20 cellular contexts compared by ENCODE assay signal in the genomic region with DNA sequence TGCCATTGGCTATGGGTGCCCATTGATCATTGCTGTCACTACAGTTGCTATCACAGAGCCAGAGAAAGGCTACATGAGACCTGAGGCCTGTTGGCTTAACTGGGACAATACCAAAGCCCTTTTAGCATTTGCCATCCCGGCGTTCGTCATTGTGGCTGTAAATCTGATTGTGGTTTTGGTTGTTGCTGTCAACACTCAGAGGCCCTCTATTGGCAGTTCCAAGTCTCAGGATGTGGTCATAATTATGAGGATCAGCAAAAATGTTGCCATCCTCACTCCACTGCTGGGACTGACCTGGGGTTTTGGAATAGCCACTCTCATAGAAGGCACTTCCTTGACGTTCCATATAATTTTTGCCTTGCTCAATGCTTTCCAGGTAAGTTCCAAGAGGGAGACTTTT. TPM values are rescaled to one million over a fixed set of nuclear protein-coding genes. Genes with fewer than 3 reads are reported as not detected.
"Had no signal": no experiment of that assay in that cellular context is flagged by ENCODE, and none has a peak within 500 bp of the region (broad histone marks: within the 10 kb centered on the region; RNA-seq: fewer than 3 reads in every experiment).

No MANE protein-coding gene starts in this region.

- H3K36me3 Mint-ChIP-seq: activated naive CD8-positive, alpha-beta T cell; natural killer cell had no signal

- H3K27me3 ChIP-seq: breast epithelium, esophagus muscularis mucosa, stomach, uterus had no signal

- H3K27me3 Mint-ChIP-seq: activated naive CD8-positive, alpha-beta T cell had no signal

- H3K27ac Mint-ChIP-seq: natural killer cell; T-helper 2 cell treated with Interferon-gamma antibody and Interleukin-4, amounts not matched to agents 5 μg/mL and 100 μg/mL, for 36 hours had no signal

- H3K9me3 ChIP-seq: breast epithelium, esophagus muscularis mucosa, mucosa of descending colon, prostate gland, stomach, uterus had no signal

- H3K27ac ChIP-seq: breast epithelium, dorsolateral prefrontal cortex, esophagus muscularis mucosa, prostate gland, stomach, uterus had no signal

- H3K9me3 Mint-ChIP-seq: natural killer cell; T-helper 2 cell treated with Interferon-gamma antibody and Interleukin-4, amounts not matched to agents 5 μg/mL and 100 μg/mL, for 36 hours had no signal

- H3K36me3 ChIP-seq: breast epithelium, esophagus muscularis mucosa, prostate gland, stomach, uterus had no signal

- H3K4me3 Mint-ChIP-seq: activated naive CD8-positive, alpha-beta T cell; natural killer cell; T-helper 2 cell treated with Interferon-gamma antibody and Interleukin-4, amounts not matched to agents 5 μg/mL and 100 μg/mL, for 36 hours had no signal

- H3K4me3 ChIP-seq: breast epithelium, dorsolateral prefrontal cortex, esophagus muscularis mucosa, mucosa of descending colon, prostate gland, stomach, uterus had no signal

- ATAC-seq: left lobe of liver, mucosa of descending colon, sciatic nerve had no signal

- H3K4me1 ChIP-seq: breast epithelium, esophagus muscularis mucosa, prostate gland, stomach, uterus had no signal

- DNase-seq: activated CD4-positive, CD25-positive, alpha-beta regulatory T cell treated with anti-CD3 and anti-CD28 coated beads, Interleukin-2, amount 50 U/mL, for 72 hours; activated effector memory CD4-positive, alpha-beta T cell treated with Interleukin-2 at 50 U/mL for 16 hours; aorta; dorsolateral prefrontal cortex; mammary epithelial cell; mucosa of descending colon; natural killer cell; nucleus accumbens; stimulated activated CD4-positive, alpha-beta T cell treated with anti-CD3 and anti-CD28 coated beads, Interleukin-2, amount 100 ng/mL, for 48 hours; stimulated activated CD8-positive, alpha-beta memory T cell treated with anti-CD3 and anti-CD28 coated beads, Interleukin-4, amount 100 ng/mL, for 48 hours; stomach; uterus had no signal

RNA-seq across cellular contexts. Expression of gene ADGRF4, which starts 16.4 kb away (rescaled TPM):
- total RNA-seq: activated CD8-positive, alpha-beta memory T cell treated with anti-CD3 and anti-CD28 coated beads for 36 hours; aorta; left lobe of liver; natural killer cell; sciatic nerve; stomach had no signal
- polyA plus RNA-seq: aorta had no signal
